Comparison of ENCODE assay signal across 8 cellular contexts in genomic region chr20:62929051-62929538, GRCh38. TPM values are rescaled to one million over a fixed set of nuclear protein-coding genes. Genes with fewer than 3 reads are reported as not detected.
DNase-seq lines count a peak whose midpoint lies in the region; ATAC-seq and TF ChIP-seq lines count a peak whose summit lies in the region.

No MANE protein-coding gene starts in this region.

- no peaks in the 10 kb centered on the region for H3K9me3 ChIP-seq in Caco-2
- no peaks in the 10 kb centered on the region for H3K9me3 ChIP-seq in NT2/D1 (ENCODE audit: insufficient read depth, low read length)
- H3K9me3 ChIP-seq in SJCRH30 (replicated peaks) = no peaks in the 10 kb centered on the region

- H3K4me3 Mint-ChIP-seq in Caco-2 (ENCODE audit: unreplicated experiment) = no peak overlapping the region
- peak overlapping the region; percentile 82 for H3K4me3 Mint-ChIP-seq in natural killer cell treated with Interleukin-12 subunit alpha and Interleukin-12 subunit beta and Interleukin-15 and Interleukin-18, amount 100 ng/mL, for 72 hours

- no peak overlapping the region for H3K27ac ChIP-seq in SJCRH30

- intact Hi-C loops in Caco-2 (cut with micrococcal nuclease; ENCODE audit: unreplicated experiment) = no loop called here

- no peak for TF ChIP-seq CTCF in Caco-2 (IDR thresholded peaks at IDR 0.05; ENCODE audit: insufficient read depth in 1 of 2, low read depth in 1 of 2, low read length in 1 of 2, severe bottlenecking in 1 of 2, unreplicated experiment in 1 of 2)
- TF ChIP-seq CTCF in fibroblast of villous mesenchyme (IDR thresholded peaks at IDR 0.05; ENCODE audit: insufficient read depth, low read depth, low read length) = no peak

- H3K27me3 ChIP-seq in Caco-2 (replicated peaks; ENCODE audit: control insufficient read depth, insufficient read depth, low read length) = no peaks in the 10 kb centered on the region
- no peaks in the 10 kb centered on the region for H3K27me3 ChIP-seq in NT2/D1 (ENCODE audit: insufficient read depth, insufficient read length)
- no peaks in the 10 kb centered on the region for H3K27me3 ChIP-seq in SJCRH30

- H3K27me3 Mint-ChIP-seq in Caco-2 (ENCODE audit: insufficient read depth, unreplicated experiment) = no peaks in the 10 kb centered on the region
- no peaks in the 10 kb centered on the region for H3K27me3 Mint-ChIP-seq in natural killer cell treated with Interleukin-12 subunit alpha and Interleukin-12 subunit beta and Interleukin-15 and Interleukin-18, amount 100 ng/mL, for 72 hours

- CTCF ChIA-PET in Caco-2 (lab: Charles Lee) = no interaction called here

- H3K9ac ChIP-seq in NT2/D1 (ENCODE audit: insufficient read length, low read depth) = peak overlapping the region; percentile 98

- H3K4me3 ChIP-seq in Caco-2 (ENCODE audit: low read depth, low read length) (no peak overlapping the region), NT2/D1 (ENCODE audit: insufficient read length, low read depth) (peak overlapping the region; percentile 30), fibroblast of villous mesenchyme (ENCODE audit: low read depth, low read length) (peak overlapping the region; percentile 64), SJCRH30 (no peak overlapping the region)

- 0 out of 2 replicates have a peak, but pooled peaks cover 2% of the 10 kb centered on the region for H3K36me3 ChIP-seq in Caco-2 (ENCODE audit: control insufficient read depth, insufficient read depth, low read length)
- peaks cover 41% of the 10 kb centered on the region for H3K36me3 ChIP-seq in NT2/D1 (ENCODE audit: insufficient read depth, insufficient read length, low read length)
- peaks cover 38% of the 10 kb centered on the region for H3K36me3 ChIP-seq in SJCRH30

- H3K4me1 Mint-ChIP-seq in Caco-2 (ENCODE audit: low read depth, unreplicated experiment) = peaks cover 23% of the 10 kb centered on the region
- H3K4me1 Mint-ChIP-seq in natural killer cell treated with Interleukin-12 subunit alpha and Interleukin-12 subunit beta and Interleukin-15 and Interleukin-18, amount 100 ng/mL, for 72 hours (ENCODE audit: low read depth in 2 of 2) = peaks cover 37 to 52% of the 10 kb centered on the region in 2 donors

- peaks cover 45% of the 10 kb centered on the region for H3K36me3 Mint-ChIP-seq in Caco-2 (ENCODE audit: insufficient read depth, unreplicated experiment)
- H3K36me3 Mint-ChIP-seq in natural killer cell treated with Interleukin-12 subunit alpha and Interleukin-12 subunit beta and Interleukin-15 and Interleukin-18, amount 100 ng/mL, for 72 hours = no peaks in the 10 kb centered on the region

- H3K9me3 Mint-ChIP-seq in Caco-2 (ENCODE audit: unreplicated experiment) = no peaks in the 10 kb centered on the region
- no peaks in the 10 kb centered on the region for H3K9me3 Mint-ChIP-seq in natural killer cell treated with Interleukin-12 subunit alpha and Interleukin-12 subunit beta and Interleukin-15 and Interleukin-18, amount 100 ng/mL, for 72 hours

- POLR2A ChIA-PET in Caco-2 (lab: Charles Lee) = no interaction called here

- peak in 1 of 2 experiments; percentile 49 for DNase-seq in Caco-2
- peak; percentile 74 for DNase-seq in NT2/D1 (ENCODE audit: low read depth, low spot score)
- peak; percentile 88 for DNase-seq in activated effector memory CD4-positive, alpha-beta T cell treated with anti-CD3 and anti-CD28 coated beads, Interleukin-2, amount 50 U/mL, for 16 hours
- peak; percentile 63 for DNase-seq in fibroblast of villous mesenchyme (ENCODE audit: low read depth)
- peak; percentile 76 for DNase-seq in natural killer cell treated with Interleukin-12 subunit alpha and Interleukin-12 subunit beta and Interleukin-15 and Interleukin-18, amount 100 ng/mL, for 72 hours (ENCODE audit: low spot score)
- no peak for DNase-seq in DMS53 treated with DMSO at 0.1 percent for 48 hours (lab: John Stamatoyannopoulos, UW; ENCODE audit: unreplicated experiment)
- no peak for DNase-seq in SJCRH30

- H3K4me1 ChIP-seq in Caco-2 (peaks cover 19% of the 10 kb centered on the region), NT2/D1 (ENCODE audit: insufficient read depth, insufficient read length) (peaks cover 7% of the 10 kb centered on the region), SJCRH30 (peaks cover 18% of the 10 kb centered on the region)

- BruUV-seq in Caco-2 (replicated peaks; lab: Mats Ljungman, UMichigan) = no TSS peak

- peak overlapping the region; percentile 22 for H3K27ac Mint-ChIP-seq in Caco-2 (ENCODE audit: unreplicated experiment)
- H3K27ac Mint-ChIP-seq in natural killer cell treated with Interleukin-12 subunit alpha and Interleukin-12 subunit beta and Interleukin-15 and Interleukin-18, amount 100 ng/mL, for 72 hours = peak overlapping the region; percentile 87 to 97

- peak; percentile 56 to 77 for ATAC-seq in natural killer cell treated with Interleukin-12 subunit alpha and Interleukin-12 subunit beta and Interleukin-15 and Interleukin-18, amount 100 ng/mL, for 72 hours
- ATAC-seq in HG03442 (IDR thresholded peaks at IDR 0.05; ENCODE audit: unreplicated experiment) = no peak

RNA-seq across cellular contexts. Expression of gene DIDO1, which starts 2.8 kb away (rescaled TPM):
- total RNA-seq in Caco-2 (2022) = 120 and 122 TPM in 2 replicates
- 41.2 and 47.5 TPM in 2 replicates for total RNA-seq in fibroblast of villous mesenchyme
- 10 to 100 TPM; 57.6 to 81.1 TPM for total RNA-seq in natural killer cell treated with Interleukin-12 subunit alpha and Interleukin-12 subunit beta and Interleukin-15 and Interleukin-18, amount 100 ng/mL, for 72 hours
- total RNA-seq in SJCRH30 (2014; rRNA removed; shearing (Covaris generic)) = 98.5 and 108 TPM in 2 replicates

RNA-seq across cellular contexts. Expression of gene GID8, which starts 8.9 kb away (rescaled TPM):
- total RNA-seq in Caco-2 (2022) (129 and 133 TPM in 2 replicates), fibroblast of villous mesenchyme (31.2 and 34.5 TPM in 2 replicates)
- 10 to 100 TPM; 34.9 to 35.5 TPM for total RNA-seq in natural killer cell treated with Interleukin-12 subunit alpha and Interleukin-12 subunit beta and Interleukin-15 and Interleukin-18, amount 100 ng/mL, for 72 hours
- 109 and 117 TPM in 2 replicates for total RNA-seq in SJCRH30 (2014; rRNA removed; shearing (Covaris generic))

RNA-seq across cellular contexts. Expression of gene SLC17A9, which starts 23.4 kb away (rescaled TPM):
- total RNA-seq in Caco-2 (2022) (64.7 and 77.4 TPM in 2 replicates), fibroblast of villous mesenchyme (23.7 and 24.8 TPM in 2 replicates)
- 100 to 1,000 TPM in 1 of 2 donors, 10 to 100 TPM in 1; 34.9 to 100 TPM for total RNA-seq in natural killer cell treated with Interleukin-12 subunit alpha and Interleukin-12 subunit beta and Interleukin-15 and Interleukin-18, amount 100 ng/mL, for 72 hours
- 1.1 and 2.1 TPM in 2 replicates for total RNA-seq in SJCRH30 (2014; rRNA removed; shearing (Covaris generic))

Comparison
In these comparisons a context has a peak if more than half of its experiments do, and no peak if none do; other contexts are left out.
1. DNase-seq: peak in NT2/D1 (single experiment), activated effector memory CD4-positive, alpha-beta T cell treated with anti-CD3 and anti-CD28 coated beads, Interleukin-2, amount 50 U/mL, for 16 hours (single experiment), fibroblast of villous mesenchyme (single experiment) and natural killer cell treated with Interleukin-12 subunit alpha and Interleukin-12 subunit beta and Interleukin-15 and Interleukin-18, amount 100 ng/mL, for 72 hours (single experiment); none in DMS53 treated with DMSO at 0.1 percent for 48 hours (single experiment) and SJCRH30 (0 of 2).
2. H3K4me3 ChIP-seq: peak in NT2/D1 (single experiment) and fibroblast of villous mesenchyme (single experiment); none in Caco-2 (single experiment) and SJCRH30 (single experiment).